8 cellular contexts compared by ENCODE assay signal in genomic region chr21:45550552-45551210, GRCh38. TPM values are rescaled to one million over a fixed set of nuclear protein-coding genes. Genes with fewer than 3 reads are reported as not detected.
A peak's percentile ranks its signal among the peaks of the same experiment; 100 is the strongest.
DNase-seq lines count a peak whose midpoint lies in the region; ATAC-seq and TF ChIP-seq lines count a peak whose summit lies in the region.

No MANE protein-coding gene starts in this region.

- H3K4me1 Mint-ChIP-seq in CD4-positive, CD25-positive, alpha-beta regulatory T cell, result peaks cover 8 to 43% (median 26%) of the 10 kb centered on the region in 4 donors
- H3K4me1 Mint-ChIP-seq in activated B cell treated with CpG ODN at 0.5 μM for 24 hours (peaks cover 38% of the 10 kb centered on the region), neural progenitor cell (peaks cover 24% of the 10 kb centered on the region)

- H4K20me1 ChIP-seq in neural progenitor cell (ENCODE audit: low read depth), result no peaks in the 10 kb centered on the region

- intact Hi-C loops in activated B cell treated with CpG ODN at 0.5 μM for 24 hours (cut with micrococcal nuclease), result loop anchor here (1.0 to 2.0 kb wide), 2 partner anchors 8 to 90 kb away; partner anchors contain the start of gene SLC19A1
- intact Hi-C loops in thyroid gland (cut with DNase I), result no loop called here

- TF ChIP-seq POLR2A in upper lobe of left lung (IDR thresholded peaks at IDR 0.05), result peak in 1 of 4 donors; percentile 26
- no peak for TF ChIP-seq POLR2A in thyroid gland (IDR thresholded peaks at IDR 0.05)

- no peaks in the 10 kb centered on the region for H3K79me2 ChIP-seq in neural progenitor cell (ENCODE audit: low read depth)

- H3K27ac ChIP-seq in CD4-positive, CD25-positive, alpha-beta regulatory T cell (ENCODE audit: insufficient read depth, low read length, poor library complexity, severe bottlenecking), result peak overlapping the region; percentile 60
- H3K27ac ChIP-seq in HEK293 (ENCODE audit: extremely low read depth, low read depth, low read length) (no peak overlapping the region), upper lobe of left lung (peak overlapping the region; percentile 76 to 85 (median 81)), neural progenitor cell (no peak overlapping the region), thyroid gland (no peak overlapping the region), WERI-Rb-1 (no peak overlapping the region)

- H3K9ac ChIP-seq in neural progenitor cell, result no peak overlapping the region

- no peaks in the 10 kb centered on the region for H3K36me3 Mint-ChIP-seq in CD4-positive, CD25-positive, alpha-beta regulatory T cell
- H3K36me3 Mint-ChIP-seq in activated B cell treated with CpG ODN at 0.5 μM for 24 hours (ENCODE audit: low read depth) (no peaks in the 10 kb centered on the region), neural progenitor cell (no peaks in the 10 kb centered on the region)

- no peaks in the 10 kb centered on the region for H3K36me3 ChIP-seq in CD4-positive, CD25-positive, alpha-beta regulatory T cell (ENCODE audit: control insufficient read depth, insufficient read depth, low read length)
- H3K36me3 ChIP-seq in HEK293 (ENCODE audit: control insufficient read depth in 2 of 2, insufficient read depth in 1 of 2, low read length in 2 of 2) (no peaks in the 10 kb centered on the region), upper lobe of left lung (no peaks in the 10 kb centered on the region), neural progenitor cell (no peaks in the 10 kb centered on the region), thyroid gland (no peaks in the 10 kb centered on the region), WERI-Rb-1 (no peaks in the 10 kb centered on the region)

- H3K9me3 ChIP-seq in CD4-positive, CD25-positive, alpha-beta regulatory T cell (ENCODE audit: control insufficient read depth in 2 of 2, low read length in 2 of 2), result no peaks in the 10 kb centered on the region
- no peaks in the 10 kb centered on the region for H3K9me3 ChIP-seq in HEK293 (ENCODE audit: control insufficient read depth, insufficient read depth, low read depth, low read length)
- H3K9me3 ChIP-seq in upper lobe of left lung, result no peaks in the 10 kb centered on the region
- no peaks in the 10 kb centered on the region for H3K9me3 ChIP-seq in neural progenitor cell (ENCODE audit: low read depth)
- H3K9me3 ChIP-seq in thyroid gland, result no peaks in the 10 kb centered on the region
- H3K9me3 ChIP-seq in WERI-Rb-1 (ENCODE audit: severe bottlenecking), result no peaks in the 10 kb centered on the region

- peak in 1 of 3 donors; percentile 45 for DNase-seq in CD4-positive, CD25-positive, alpha-beta regulatory T cell
- DNase-seq in activated B cell treated with CpG ODN at 0.5 μM for 24 hours (no peak), islet precursor cell (peak; percentile 30), upper lobe of left lung (peak in 1 of 2 donors; percentile 69), neural progenitor cell (ENCODE audit: low spot score) (no peak), thyroid gland (no peak), WERI-Rb-1 (no peak)

- peak overlapping the region; percentile 76 to 89 (median 82) for H3K27ac Mint-ChIP-seq in CD4-positive, CD25-positive, alpha-beta regulatory T cell
- H3K27ac Mint-ChIP-seq in activated B cell treated with CpG ODN at 0.5 μM for 24 hours (peak overlapping the region; percentile 70), neural progenitor cell (no peak overlapping the region)

- peaks cover 41% of the 10 kb centered on the region for H3K4me1 ChIP-seq in CD4-positive, CD25-positive, alpha-beta regulatory T cell (ENCODE audit: control insufficient read depth, insufficient read depth, low read length, poor library complexity, severe bottlenecking)
- H3K4me1 ChIP-seq in HEK293 (ENCODE audit: control insufficient read depth, insufficient read depth, low read length) (peaks cover 4% of the 10 kb centered on the region; the same call in 1 of the 2 replicates), upper lobe of left lung (peaks cover 0 to 36% (median 14%) of the 10 kb centered on the region in 4 donors), neural progenitor cell (peaks cover 3% of the 10 kb centered on the region), thyroid gland (peaks cover 0 to 3% of the 10 kb centered on the region in 2 donors)

- H3K9me3 Mint-ChIP-seq in CD4-positive, CD25-positive, alpha-beta regulatory T cell, result no peaks in the 10 kb centered on the region
- H3K9me3 Mint-ChIP-seq in activated B cell treated with CpG ODN at 0.5 μM for 24 hours (no peaks in the 10 kb centered on the region), neural progenitor cell (no peaks in the 10 kb centered on the region)

- ATAC-seq in CD4-positive, CD25-positive, alpha-beta regulatory T cell (ENCODE audit: low read depth in 2 of 2), result peak; percentile 12 to 18
- ATAC-seq in activated B cell treated with CpG ODN at 0.5 μM for 24 hours (ENCODE audit: low read depth) (peak; percentile 56), upper lobe of left lung (ENCODE audit: low FRiP score in 2 of 2) (peak; percentile 63 to 66)

- no peak for TF ChIP-seq EP300 in upper lobe of left lung (IDR thresholded peaks at IDR 0.05)

- peak overlapping the region; percentile 46 for H3K4me3 ChIP-seq in CD4-positive, CD25-positive, alpha-beta regulatory T cell (ENCODE audit: low read depth, low read length)
- no peak overlapping the region for H3K4me3 ChIP-seq in HEK293 (ENCODE audit: low read depth, low read length)
- no peak overlapping the region for H3K4me3 ChIP-seq in upper lobe of left lung
- H3K4me3 ChIP-seq in neural progenitor cell, result no peak overlapping the region
- no peak overlapping the region for H3K4me3 ChIP-seq in thyroid gland (replicated peaks in 1 of 3)
- H3K4me3 ChIP-seq in WERI-Rb-1 (ENCODE audit: low read depth, low read length), result no peak overlapping the region

- no peak for TF ChIP-seq CTCF in HEK293 (tag by site-specific recombination; IDR thresholded peaks at IDR 0.05)
- TF ChIP-seq CTCF in activated B cell treated with CpG ODN at 0.5 μM for 24 hours (IDR thresholded peaks at IDR 0.05), result no peak
- TF ChIP-seq CTCF in upper lobe of left lung (IDR thresholded peaks at IDR 0.05), result no peak
- TF ChIP-seq CTCF in neural progenitor cell (IDR thresholded peaks at IDR 0.05), result no peak
- TF ChIP-seq CTCF in thyroid gland (IDR thresholded peaks at IDR 0.05), result no peak
- no peak for TF ChIP-seq CTCF in WERI-Rb-1 (IDR thresholded peaks at IDR 0.05; ENCODE audit: low read depth, low read length)

- H2AFZ ChIP-seq in neural progenitor cell (replicated peaks), result no peak overlapping the region

- no peaks in the 10 kb centered on the region for H3K27me3 Mint-ChIP-seq in CD4-positive, CD25-positive, alpha-beta regulatory T cell
- H3K27me3 Mint-ChIP-seq in activated B cell treated with CpG ODN at 0.5 μM for 24 hours (no peaks in the 10 kb centered on the region), neural progenitor cell (ENCODE audit: insufficient read depth, low read depth) (peaks cover 15% of the 10 kb centered on the region)

- no peaks in the 10 kb centered on the region for H3K27me3 ChIP-seq in CD4-positive, CD25-positive, alpha-beta regulatory T cell (ENCODE audit: control insufficient read depth, insufficient read depth, low read length)
- H3K27me3 ChIP-seq in upper lobe of left lung, result no peaks in the 10 kb centered on the region
- peaks cover 5% of the 10 kb centered on the region for H3K27me3 ChIP-seq in neural progenitor cell
- H3K27me3 ChIP-seq in thyroid gland, result no peaks in the 10 kb centered on the region
- H3K27me3 ChIP-seq in WERI-Rb-1 (ENCODE audit: insufficient read depth, low read depth, severe bottlenecking), result no peaks in the 10 kb centered on the region

- H3K4me2 ChIP-seq in neural progenitor cell, result no peak overlapping the region

- POLR2A ChIA-PET in HEK293 (lab: Yijun Ruan, JAX) (no interaction called here), activated B cell treated with CpG ODN at 0.5 μM for 24 hours (lab: Charles Lee) (interaction anchor here (0.6 to 1.0 kb wide), 3 partner anchors 67 to 639 kb away, joined by 3 to 10 read pairs (median 4); no protein-coding TSS in a partner anchor)

- peaks cover 5% of the 10 kb centered on the region for H3F3A ChIP-seq in neural progenitor cell (ENCODE audit: low read depth)

- WGBS in upper lobe of left lung, 2 donors, result 32 to 33% methylated on average over 14 to 17 of the region's 17 CpGs
- WGBS in thyroid gland, 2 donors, result 44 to 52% methylated on average over 17 of the region's 17 CpGs

- H3K4me3 Mint-ChIP-seq in CD4-positive, CD25-positive, alpha-beta regulatory T cell, result peak overlapping the region; percentile 44 to 86 (median 70)
- peak overlapping the region; percentile 61 for H3K4me3 Mint-ChIP-seq in activated B cell treated with CpG ODN at 0.5 μM for 24 hours
- no peak overlapping the region for H3K4me3 Mint-ChIP-seq in neural progenitor cell

- CTCF ChIA-PET in HEK293 (lab: Yijun Ruan, JAX) (interaction anchor here (0.6 to 1.0 kb wide), 3 partner anchors 18 to 259 kb away, joined by 3 to 4 read pairs (median 3); no protein-coding TSS in a partner anchor), activated B cell treated with CpG ODN at 0.5 μM for 24 hours (lab: Charles Lee) (no interaction called here)

TF ChIP-seq in HEK293, 187 proteins besides CTCF, POLR2A, EP300 and RAD21 (continues in another document):
- TF ChIP-seq ZNF514 (tag by site-specific recombination; IDR thresholded peaks at IDR 0.05), result no peak
- TF ChIP-seq EGR2 (tag by site-specific recombination; IDR thresholded peaks at IDR 0.05; ENCODE audit: low read depth), result peak; percentile 20; the same call in 1 of the 2 replicates
- peak; percentile 35; the same call in 1 of the 2 replicates for TF ChIP-seq KLF1 (tag by site-specific recombination; IDR thresholded peaks at IDR 0.05)
- no peak for TF ChIP-seq ZNF610 (tag by site-specific recombination; IDR thresholded peaks at IDR 0.05; ENCODE audit: borderline replicate concordance)
- 0 out of 2 replicates have a peak, but pooled peaks have one; percentile 27 for TF ChIP-seq ZFHX2 (tag by site-specific recombination; conservative IDR thresholded peaks at IDR 0.05)

RNA-seq across cellular contexts. Expression of gene SLC19A1, which starts 8.4 kb away (rescaled TPM):
- 10.8 TPM for total RNA-seq in CD4-positive, CD25-positive, alpha-beta regulatory T cell
- 1 to 10 TPM; 4.7 to 6.8 (median 5.0) TPM for polyA plus RNA-seq in CD4-positive, CD25-positive, alpha-beta regulatory T cell
- 7.4 and 10.7 TPM in 2 replicates for total RNA-seq in activated B cell treated with CpG ODN at 0.5 μM for 24 hours
- 10 to 100 TPM; 36.4 to 75.6 (median 49.9) TPM for total RNA-seq in upper lobe of left lung
- total RNA-seq in neural progenitor cell (ENCODE audit: low replicate concordance), result 7.7 and 17.3 TPM in 2 replicates
- total RNA-seq in thyroid gland, result 10 to 100 TPM in 3 of 4 donors, 1 to 10 TPM in 1; 7.6 to 15.5 (median 12.2) TPM

Comparison
In these comparisons a context has a peak if more than half of its experiments do, and no peak if none do; other contexts are left out.
1. H3K27ac ChIP-seq: peak in CD4-positive, CD25-positive, alpha-beta regulatory T cell (single experiment) and upper lobe of left lung (4 of 4); none in HEK293 (single experiment), neural progenitor cell (single experiment), thyroid gland (0 of 3) and WERI-Rb-1 (single experiment).
2. Peak in every context shown above with its lines, with median percentiles within 50 percentile points of each other: ATAC-seq.